ENCODE assay signal across 10 cellular contexts in genomic region chr1:23837905-23838304, GRCh38. TPM values are rescaled to one million over a fixed set of nuclear protein-coding genes. Genes with fewer than 3 reads are reported as not detected.
A peak's percentile ranks its signal among the peaks of the same experiment; 100 is the strongest.
DNase-seq lines count a peak whose midpoint lies in the region; ATAC-seq and TF ChIP-seq lines count a peak whose summit lies in the region.
"Had no signal": no experiment of that assay in that cellular context is flagged by ENCODE, and none has a peak within 500 bp of the region (broad histone marks: within the 10 kb centered on the region; RNA-seq: fewer than 3 reads in every experiment).

No MANE protein-coding gene starts in this region.

- TF ChIP-seq POLR2A in spleen (IDR thresholded peaks at IDR 0.05): no peak

- no peaks in the 10 kb centered on the region for H3K9me3 Mint-ChIP-seq in activated CD8-positive, alpha-beta T cell treated with anti-CD3 and anti-CD28 coated beads for 36 hours

- CTCF ChIA-PET in activated CD8-positive, alpha-beta T cell treated with anti-CD3 and anti-CD28 coated beads for 36 hours (lab: Charles Lee): interaction anchor here (0.7 to 1.3 kb wide), 4 partner anchors 16 to 31 kb away, joined by 3 to 7 read pairs (median 3); no protein-coding TSS in a partner anchor

- ATAC-seq in activated CD8-positive, alpha-beta T cell treated with anti-CD3 and anti-CD28 coated beads for 36 hours: no peak

- H3K27me3 Mint-ChIP-seq in activated CD8-positive, alpha-beta T cell treated with anti-CD3 and anti-CD28 coated beads for 36 hours: peaks cover 3% of the 10 kb centered on the region

- peak overlapping the region in 2 of 8 donors; percentile 9 to 15 for H3K27ac ChIP-seq in spleen
- H3K27ac ChIP-seq: 22Rv1, brain microvascular endothelial cell had no signal

- no peak overlapping the region for H3K9ac ChIP-seq in iPS-15b (ENCODE audit: low read depth, low read length)

- no peaks in the 10 kb centered on the region for H3K36me3 Mint-ChIP-seq in activated CD8-positive, alpha-beta T cell treated with anti-CD3 and anti-CD28 coated beads for 36 hours (ENCODE audit: low read depth)

- H3K4me3 ChIP-seq in iPS-15b (ENCODE audit: low read depth, low read length) (peak overlapping the region; percentile 78), spleen (peak overlapping the region in 6 of 8 donors; percentile 14 to 63 (median 32)), MG63 (no peak overlapping the region; the same call in 1 of the 2 replicates)

- no peak overlapping the region for H3K27ac Mint-ChIP-seq in activated CD8-positive, alpha-beta T cell treated with anti-CD3 and anti-CD28 coated beads for 36 hours

- POLR2A ChIA-PET in activated CD8-positive, alpha-beta T cell treated with anti-CD3 and anti-CD28 coated beads for 36 hours (lab: Charles Lee): interaction anchor here (1.3 to 1.6 kb wide), 2 partner anchors 13 to 16 kb away, joined by 3 to 13 read pairs; partner anchors contain the start of gene HMGCL

- H3K36me3 ChIP-seq in iPS-15b (ENCODE audit: control insufficient read depth, insufficient read depth, low read length) (no peaks in the 10 kb centered on the region), spleen (no peaks in the 10 kb centered on the region), MG63 (no peaks in the 10 kb centered on the region)
- H3K36me3 ChIP-seq: brain microvascular endothelial cell had no signal

- DNase-seq in DMS53 (lab: John Stamatoyannopoulos, UW): peak; percentile 35
- no peak for DNase-seq in DMS53 treated with DMSO at 0.1 percent for 48 hours (lab: John Stamatoyannopoulos, UW; ENCODE audit: unreplicated experiment)
- peak; percentile 18 for DNase-seq in activated CD8-positive, alpha-beta T cell treated with anti-CD3 and anti-CD28 coated beads for 36 hours
- DNase-seq in spleen: peak; percentile 76
- no peak for DNase-seq in NCI-H1694 (lab: John Stamatoyannopoulos, UW)
- no peak for DNase-seq in MG63
- DNase-seq in globus pallidus (ENCODE audit: low spot score): no peak

- H3K4me1 ChIP-seq in iPS-15b (ENCODE audit: control insufficient read depth, insufficient read depth, low read length): peaks cover 2% of the 10 kb centered on the region
- H3K4me1 ChIP-seq in spleen: peaks cover 5 to 15% (median 12%) of the 10 kb centered on the region in 6 donors

- peaks cover 17% of the 10 kb centered on the region for H3K27me3 ChIP-seq in iPS-15b (ENCODE audit: control insufficient read depth, insufficient read depth, low read length)
- peaks cover 0 to 5% (median 0%) of the 10 kb centered on the region in 7 donors for H3K27me3 ChIP-seq in spleen (replicated peaks in 1 of 7)
- no peaks in the 10 kb centered on the region; the same call in 1 of the 2 replicates for H3K27me3 ChIP-seq in MG63

- peak overlapping the region; percentile 65 for H3K4me3 Mint-ChIP-seq in activated CD8-positive, alpha-beta T cell treated with anti-CD3 and anti-CD28 coated beads for 36 hours

- H3K9me3 ChIP-seq in iPS-15b (ENCODE audit: control insufficient read depth, insufficient read depth, low read length) (no peaks in the 10 kb centered on the region), spleen (no peaks in the 10 kb centered on the region), MG63 (no peaks in the 10 kb centered on the region)

- TF ChIP-seq CTCF in activated CD8-positive, alpha-beta T cell treated with anti-CD3 and anti-CD28 coated beads for 36 hours (IDR thresholded peaks at IDR 0.05): no peak
- no peak for TF ChIP-seq CTCF in spleen (IDR thresholded peaks at IDR 0.05 in 8 of 11, conservative IDR thresholded peaks at IDR 0.05 in 3 of 11)

- H3K4me1 Mint-ChIP-seq in activated CD8-positive, alpha-beta T cell treated with anti-CD3 and anti-CD28 coated beads for 36 hours (ENCODE audit: low read depth): peaks cover 12% of the 10 kb centered on the region

- intact Hi-C loops in activated CD8-positive, alpha-beta T cell treated with anti-CD3 and anti-CD28 coated beads for 36 hours (cut with micrococcal nuclease): no loop called here
- intact Hi-C loops in spleen (cut with DNase I; ENCODE audit: low total_unique reads): no loop called here

- WGBS in spleen, 5 donors: 28 to 40% (median 34%) methylated on average over 8 to 13 of the region's 13 CpGs

RNA-seq across cellular contexts. Expression of gene HMGCL, which starts 12.7 kb away (rescaled TPM):
- total RNA-seq in activated CD8-positive, alpha-beta T cell treated with anti-CD3 and anti-CD28 coated beads for 36 hours: 10 to 100 TPM; 44.9 to 46.0 TPM
- 10 to 100 TPM; 26.5 to 42.3 (median 35.5) TPM for total RNA-seq in spleen
- 10 to 100 TPM; 28.4 to 40.5 (median 32.6) TPM for polyA plus RNA-seq in spleen
- 27.6 and 41.0 TPM in 2 replicates for total RNA-seq in MG63 (2014; rRNA removed; shearing (Covaris generic); ENCODE audit: low replicate concordance)

RNA-seq across cellular contexts. Expression of gene FUCA1, which starts 30.2 kb away (rescaled TPM):
- 1 to 10 TPM; 4.6 to 4.8 TPM for total RNA-seq in activated CD8-positive, alpha-beta T cell treated with anti-CD3 and anti-CD28 coated beads for 36 hours
- total RNA-seq in spleen: 100 to 1,000 TPM in 1 of 7 donors, 10 to 100 TPM in 6; 51.9 to 106 (median 78.8) TPM
- 10 to 100 TPM; 36.3 to 62.6 (median 40.8) TPM for polyA plus RNA-seq in spleen
- 9.5 and 9.8 TPM in 2 replicates for total RNA-seq in MG63 (2014; rRNA removed; shearing (Covaris generic); ENCODE audit: low replicate concordance)

RNA-seq across cellular contexts. Expression of gene GALE, which starts 37.4 kb away (rescaled TPM):
- total RNA-seq in activated CD8-positive, alpha-beta T cell treated with anti-CD3 and anti-CD28 coated beads for 36 hours: 10 to 100 TPM; 40.7 to 43.6 TPM
- 10 to 100 TPM; 19.0 to 47.1 (median 35.1) TPM for total RNA-seq in spleen
- polyA plus RNA-seq in spleen: 10 to 100 TPM; 19.7 to 42.2 (median 23.8) TPM
- total RNA-seq in MG63 (2014; rRNA removed; shearing (Covaris generic); ENCODE audit: low replicate concordance): 45.4 and 123 TPM in 2 replicates

RNA-seq across cellular contexts. Expression of gene LYPLA2, which starts 47.0 kb away (rescaled TPM):
- 10 to 100 TPM; 57.0 to 59.2 TPM for total RNA-seq in activated CD8-positive, alpha-beta T cell treated with anti-CD3 and anti-CD28 coated beads for 36 hours
- 10 to 100 TPM; 46.9 to 58.8 (median 55.4) TPM for total RNA-seq in spleen
- 10 to 100 TPM; 54.5 to 87.5 (median 57.5) TPM for polyA plus RNA-seq in spleen
- total RNA-seq in MG63 (2014; rRNA removed; shearing (Covaris generic); ENCODE audit: low replicate concordance): 38.5 and 68.6 TPM in 2 replicates

RNA-seq across cellular contexts. Expression of gene PITHD1, which starts 59.7 kb away (rescaled TPM):
- 10 to 100 TPM; 65.8 to 65.9 TPM for total RNA-seq in activated CD8-positive, alpha-beta T cell treated with anti-CD3 and anti-CD28 coated beads for 36 hours
- 10 to 100 TPM; 43.9 to 68.5 (median 52.4) TPM for total RNA-seq in spleen
- 10 to 100 TPM; 48.3 to 65.3 (median 51.6) TPM for polyA plus RNA-seq in spleen
- 64.2 and 116 TPM in 2 replicates for total RNA-seq in MG63 (2014; rRNA removed; shearing (Covaris generic); ENCODE audit: low replicate concordance)

Comparison
In these comparisons a context has a peak if more than half of its experiments do, and no peak if none do; other contexts are left out.
1. DNase-seq: peak in DMS53 (single experiment), activated CD8-positive, alpha-beta T cell treated with anti-CD3 and anti-CD28 coated beads for 36 hours (single experiment) and spleen (single experiment); none in DMS53 treated with DMSO at 0.1 percent for 48 hours (single experiment), NCI-H1694 (single experiment), MG63 (single experiment) and globus pallidus (single experiment).